15 cellular contexts compared by ENCODE assay signal in genomic region chr5:153237671-153238332, GRCh38.
DNase-seq lines count a peak whose midpoint lies in the region; ATAC-seq, FAIRE-seq and TF ChIP-seq lines count a peak whose summit lies in the region.
"Had no signal": no experiment of that assay in that cellular context is flagged by ENCODE, and none has a peak within 500 bp of the region (broad histone marks: within the 10 kb centered on the region; RNA-seq: fewer than 3 reads in every experiment).

No MANE protein-coding gene starts in this region.

- TF ChIP-seq POLR2A in GM12891 (IDR thresholded peaks at IDR 0.05; ENCODE audit: low read depth, low read length): no peak

- FAIRE-seq in GM12891 (lab: Jason Lieb, UNC): no peak

- H3K4me3 ChIP-seq in GM12865 (ENCODE audit: low read depth, low read length): no peak overlapping the region

- no peak for TF ChIP-seq CTCF in GM12865 (IDR thresholded peaks at IDR 0.05; ENCODE audit: insufficient read depth, low read depth, low read length, missing control alignments)

- ATAC-seq in GM19395 (IDR thresholded peaks at IDR 0.05; ENCODE audit: unreplicated experiment) (peak; percentile 84), HG02642 (IDR thresholded peaks at IDR 0.05; ENCODE audit: poor library complexity, unreplicated experiment) (peak; percentile 88), HG03342 (IDR thresholded peaks at IDR 0.05; ENCODE audit: unreplicated experiment) (peak; percentile 89), left colon (no peak)
- ATAC-seq: esophagus mucosa, HCT116 had no signal

- intact Hi-C loops in left colon (cut with DNase I, micrococcal nuclease): no loop called here

- DNase-seq in GM12865 (ENCODE audit: low read depth) (peak; percentile 5), NCI-H2196 treated with DMSO at 0.1 percent for 48 hours (lab: John Stamatoyannopoulos, UW; ENCODE audit: unreplicated experiment) (no peak), left colon (no peak), foreskin melanocyte (no peak), GM12891 (ENCODE audit: insufficient read length, low spot score) (no peak)
- DNase-seq: activated CD4-positive, alpha-beta T cell treated with anti-CD3 and anti-CD28 coated beads for 4 hours; activated naive CD4-positive, alpha-beta T cell treated with Interleukin-2 at 50 U/mL for 16 hours; midbrain; NCI-H69; SK-N-SH had no signal

TF ChIP-seq in GM12891, 5 proteins besides CTCF, POLR2A, EP300 and RAD21:
- no peak for TF ChIP-seq POU2F2 (IDR thresholded peaks at IDR 0.05; ENCODE audit: low read depth, low read length)
- no peak for TF ChIP-seq TAF1 (IDR thresholded peaks at IDR 0.05; ENCODE audit: low read depth, low read length)
- no peak for TF ChIP-seq POLR2AphosphoS5 (IDR thresholded peaks at IDR 0.05; ENCODE audit: low read depth, low read length)
- no peak for TF ChIP-seq SPI1 (IDR thresholded peaks at IDR 0.05; ENCODE audit: low read depth, low read length)
- TF ChIP-seq PAX5 (IDR thresholded peaks at IDR 0.05; ENCODE audit: insufficient read depth, low read length, severe bottlenecking): no peak
